Comparison of ENCODE assay signal across 1 cellular context in genomic region chr1:111864862-111865261, GRCh38.
TF ChIP-seq lines count a peak whose summit lies in the region.

No MANE protein-coding gene starts in this region.

TF ChIP-seq in H1, 55 proteins besides CTCF, POLR2A, EP300 and RAD21 (continued from another document):
- no peak for TF ChIP-seq CTBP2 (IDR thresholded peaks at IDR 0.05; ENCODE audit: borderline replicate concordance, insufficient read depth, insufficient read length, low read length)
- no peak for TF ChIP-seq POU5F1 (IDR thresholded peaks at IDR 0.05; ENCODE audit: low read depth, low read length)
- TF ChIP-seq CEBPB (IDR thresholded peaks at IDR 0.05; ENCODE audit: low read depth, low read length) = no peak
- TF ChIP-seq TBP (IDR thresholded peaks at IDR 0.05; ENCODE audit: low read depth, low read length) = no peak
- no peak for TF ChIP-seq CHD7 (IDR thresholded peaks at IDR 0.05; ENCODE audit: insufficient replicate concordance, low read length)
- no peak for TF ChIP-seq FOSL1 (IDR thresholded peaks at IDR 0.05; ENCODE audit: insufficient read depth, low read depth, low read length)
